In the genomic region with DNA sequence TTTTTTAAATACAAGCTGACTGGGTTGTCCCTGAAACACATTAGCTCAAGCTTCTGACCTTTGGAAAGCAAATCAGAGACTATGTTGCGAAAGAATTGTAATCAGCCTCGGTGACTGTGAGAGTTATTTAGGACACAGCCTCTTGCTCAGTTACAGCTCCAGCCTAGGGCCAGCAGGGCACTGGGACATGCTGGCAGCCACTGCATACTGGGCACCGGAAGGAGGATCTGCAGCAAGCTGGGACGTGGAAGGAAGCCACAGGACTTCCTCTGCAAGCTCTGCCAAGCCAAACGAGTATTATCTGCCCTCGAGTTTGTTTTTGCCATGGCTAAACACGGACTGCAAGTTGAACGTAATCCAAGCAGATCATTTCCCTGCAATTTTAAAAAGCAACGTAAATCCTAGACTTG, we compare ENCODE assay signal across 8 cellular contexts. TPM values are rescaled to one million over a fixed set of nuclear protein-coding genes. Genes with fewer than 3 reads are reported as not detected.
DNase-seq lines count a peak whose midpoint lies in the region; ATAC-seq and TF ChIP-seq lines count a peak whose summit lies in the region.

No MANE protein-coding gene starts in this region.

- no peaks in the 10 kb centered on the region for H3K36me3 ChIP-seq in BLaER1 treated with 17β-estradiol and CSF1 and Interleukin-3, amounts not matched to agents 10 nM and 100 nM
- no peaks in the 10 kb centered on the region for H3K36me3 ChIP-seq in endodermal cell (ENCODE audit: control insufficient read depth, insufficient read depth, low read length)

- H3K27ac Mint-ChIP-seq in T-cell (peak overlapping the region; percentile 87 to 89), endodermal cell (no peak overlapping the region)

- H4K20me1 ChIP-seq in BLaER1 treated with 17β-estradiol and CSF1 and Interleukin-3, amounts not matched to agents 10 nM and 100 nM: no peaks in the 10 kb centered on the region

- ATAC-seq in T-cell (replicated peaks in 1 of 4): peak in 2 of 4 experiments; percentile 43 to 44
- no peak for ATAC-seq in HG03280 (IDR thresholded peaks at IDR 0.05; ENCODE audit: unreplicated experiment)
- no peak for ATAC-seq in GM18517 (IDR thresholded peaks at IDR 0.05; ENCODE audit: unreplicated experiment)
- no peak for ATAC-seq in GM19351 (IDR thresholded peaks at IDR 0.05; ENCODE audit: unreplicated experiment)

- H3K4me1 Mint-ChIP-seq in T-cell (peaks cover 17 to 36% (median 33%) of the 10 kb centered on the region in 3 donors), endodermal cell (peaks cover 14% of the 10 kb centered on the region)

- H3K4me3 Mint-ChIP-seq in T-cell (peak overlapping the region in 1 of 3 donors; percentile 64), endodermal cell (no peak overlapping the region)

- peak; percentile 84 to 88 for DNase-seq in HL-60 (ENCODE audit: low read depth in 1 of 2, low spot score in 1 of 2)
- peak in 2 of 34 experiments; percentile 6 to 15 for DNase-seq in T-cell
- DNase-seq in endodermal cell: peak; percentile 64
- peak; percentile 82 for DNase-seq in mucosa of gallbladder (ENCODE audit: low spot score)

- no peaks in the 10 kb centered on the region for H3K36me3 Mint-ChIP-seq in T-cell
- H3K36me3 Mint-ChIP-seq in endodermal cell (ENCODE audit: low read depth): no peaks in the 10 kb centered on the region

- no peaks in the 10 kb centered on the region for H3K9me3 Mint-ChIP-seq in T-cell
- H3K9me3 Mint-ChIP-seq in endodermal cell: no peaks in the 10 kb centered on the region

- peak overlapping the region in 10 of 11 experiments; percentile 56 to 93 (median 82); a peak in 20 of 22 replicates for H3K27ac ChIP-seq in BLaER1 treated with 17β-estradiol and CSF1 and Interleukin-3, amounts not matched to agents 10 nM and 100 nM
- H3K27ac ChIP-seq in HL-60 (replicated peaks): peak overlapping the region; percentile 64
- no peak overlapping the region for H3K27ac ChIP-seq in endodermal cell (ENCODE audit: low read depth, low read length)

- H3K9ac ChIP-seq in BLaER1 treated with 17β-estradiol and CSF1 and Interleukin-3, amounts not matched to agents 10 nM and 100 nM: peak overlapping the region; percentile 23 to 76 (median 67); a peak in 20 of 22 replicates
- no peak overlapping the region for H3K9ac ChIP-seq in endodermal cell (ENCODE audit: extremely low read depth, low read length, poor library complexity, severe bottlenecking)

- CTCF ChIA-PET in T-cell (lab: Charles Lee): interaction anchor here (0.5 to 0.7 kb wide), 5 partner anchors 11 to 248 kb away, joined by 3 to 10 read pairs (median 5); no protein-coding TSS in a partner anchor

- peak overlapping the region in 7 of 10 experiments; percentile 13 to 53 (median 28); a peak in 11 of 20 replicates for H3K4me3 ChIP-seq in BLaER1 treated with 17β-estradiol and CSF1 and Interleukin-3, amounts not matched to agents 10 nM and 100 nM
- H3K4me3 ChIP-seq in HL-60 (replicated peaks; ENCODE audit: insufficient read depth, low read length): peak overlapping the region; percentile 13; the same call in 1 of the 2 replicates
- H3K4me3 ChIP-seq in endodermal cell (ENCODE audit: low read length): no peak overlapping the region

- peak overlapping the region; percentile 73 to 90 (median 84) for H3K4me2 ChIP-seq in BLaER1 treated with 17β-estradiol and CSF1 and Interleukin-3, amounts not matched to agents 10 nM and 100 nM

- 85 to 87% methylated on average over 9 of the region's 9 CpGs for WGBS in endodermal cell (ENCODE audit: insufficient coverage in 1 of 2, insufficient read length in 1 of 2), 2 experiments

- H3K4me1 ChIP-seq in BLaER1 treated with 17β-estradiol and CSF1 and Interleukin-3, amounts not matched to agents 10 nM and 100 nM: peaks cover 47 to 79% (median 66%) of the 10 kb centered on the region in 10 experiments
- H3K4me1 ChIP-seq in endodermal cell (ENCODE audit: control insufficient read depth, insufficient read depth, low read length): no peaks in the 10 kb centered on the region

- POLR2A ChIA-PET in T-cell (lab: Charles Lee): interaction anchor here (0.5 to 0.8 kb wide), 5 partner anchors 12 to 200 kb away, joined by 4 to 9 read pairs (median 5); a partner anchor contains a TSS

- H3K9me3 ChIP-seq in BLaER1 treated with 17β-estradiol and CSF1 and Interleukin-3, amounts not matched to agents 10 nM and 100 nM (replicated peaks in 1 of 11): no peaks in the 10 kb centered on the region
- no peaks in the 10 kb centered on the region for H3K9me3 ChIP-seq in endodermal cell (ENCODE audit: control insufficient read depth, low read length)

- H3K27me3 Mint-ChIP-seq in T-cell (no peaks in the 10 kb centered on the region), endodermal cell (ENCODE audit: insufficient read depth) (no peaks in the 10 kb centered on the region)

- H3K27me3 ChIP-seq in BLaER1 treated with 17β-estradiol and CSF1 and Interleukin-3, amounts not matched to agents 10 nM and 100 nM: no peaks in the 10 kb centered on the region
- H3K27me3 ChIP-seq in HL-60 (ENCODE audit: insufficient read depth, poor library complexity, severe bottlenecking) (no peaks in the 10 kb centered on the region), endodermal cell (ENCODE audit: control insufficient read depth, insufficient read depth, low read length, poor library complexity, severe bottlenecking) (no peaks in the 10 kb centered on the region)

- no peak for TF ChIP-seq CTCF in HL-60 (IDR thresholded peaks at IDR 0.05; ENCODE audit: insufficient read depth, low read length)
- no peak for TF ChIP-seq CTCF in endodermal cell (conservative IDR thresholded peaks at IDR 0.05)

RNA-seq across cellular contexts. Expression of gene COPG1, which starts 24.4 kb away (rescaled TPM):
- total RNA-seq in T-cell (100 to 1,000 TPM in 4 of 5 donors, 10 to 100 TPM in 1; 96.0 to 139 (median 116) TPM), endodermal cell (100 to 1,000 TPM; 151 to 193 TPM), mucosa of gallbladder (216 TPM)
- polyA plus RNA-seq in endodermal cell (2013, experiment 1 of 2): 88.8 TPM
- polyA plus RNA-seq in endodermal cell (2013, experiment 2 of 2): 90.2 TPM

RNA-seq across cellular contexts. Expression of gene CNBP, which starts 41.3 kb away (rescaled TPM):
- total RNA-seq in T-cell (100 to 1,000 TPM; 280 to 382 (median 356) TPM), endodermal cell (100 to 1,000 TPM; 284 to 343 TPM), mucosa of gallbladder (315 TPM)
- 344 TPM for polyA plus RNA-seq in endodermal cell (2013, experiment 1 of 2)
- 320 TPM for polyA plus RNA-seq in endodermal cell (2013, experiment 2 of 2)

RNA-seq across cellular contexts. Expression of gene HMCES, which starts 53.7 kb away (rescaled TPM):
- total RNA-seq in T-cell (10 to 100 TPM; 55.2 to 60.7 (median 57.6) TPM), endodermal cell (10 to 100 TPM; 42.9 to 46.9 TPM), mucosa of gallbladder (44.3 TPM)
- 40.1 TPM for polyA plus RNA-seq in endodermal cell (2013, experiment 1 of 2)
- 33.1 TPM for polyA plus RNA-seq in endodermal cell (2013, experiment 2 of 2)
